ENCODE assay signal across 10 cellular contexts in genomic region chr4:5956285-5957021, GRCh38.
A peak's percentile ranks its signal among the peaks of the same experiment; 100 is the strongest.
DNase-seq lines count a peak whose midpoint lies in the region; ATAC-seq and TF ChIP-seq lines count a peak whose summit lies in the region.
"Had no signal": no experiment of that assay in that cellular context is flagged by ENCODE, and none has a peak within 500 bp of the region (broad histone marks: within the 10 kb centered on the region; RNA-seq: fewer than 3 reads in every experiment).

No MANE protein-coding gene starts in this region.

- peak; percentile 38 for DNase-seq in DMS 273 treated with DMSO at 0.1 percent for 48 hours (lab: John Stamatoyannopoulos, UW)
- peak; percentile 93 for DNase-seq in NCI-H1092 treated with DMSO at 0.1 percent for 48 hours (lab: John Stamatoyannopoulos, UW)
- DNase-seq in NT2/D1 (ENCODE audit: low read depth, low spot score) = peak; percentile 87
- peak; percentile 68 to 77 (median 71) for DNase-seq in right lobe of liver
- no peak for DNase-seq in activated CD8-positive, alpha-beta memory T cell treated with anti-CD3 and anti-CD28 coated beads, Interleukin-2, amount 50 U/mL, for 4 hours
- DNase-seq in middle frontal gyrus (ENCODE audit: extremely low spot score, low spot score) = no peak
- DNase-seq: foreskin melanocyte had no signal

- no peaks in the 10 kb centered on the region for H3K9me3 ChIP-seq in NT2/D1 (ENCODE audit: insufficient read depth, low read length)
- H3K9me3 ChIP-seq in right lobe of liver = no peaks in the 10 kb centered on the region

- TF ChIP-seq POLR2A in right lobe of liver (IDR thresholded peaks at IDR 0.05) = no peak

- 19% methylated on average over 5 of the region's 16 CpGs for WGBS in right lobe of liver (ENCODE audit: insufficient coverage, low coverage, low lambda C conversion rate, missing lambda C conversion rate)

- peaks cover 42% of the 10 kb centered on the region for H3K4me1 ChIP-seq in NT2/D1 (ENCODE audit: insufficient read depth, insufficient read length)
- no peaks in the 10 kb centered on the region for H3K4me1 ChIP-seq in right lobe of liver

- H3K27me3 ChIP-seq in NT2/D1 (ENCODE audit: insufficient read depth, insufficient read length) (peaks cover 29% of the 10 kb centered on the region), right lobe of liver (no peaks in the 10 kb centered on the region)

- H3K9ac ChIP-seq in NT2/D1 (ENCODE audit: insufficient read length, low read depth) = peak overlapping the region; percentile 15

- peak; percentile 68 to 89 (median 77) for ATAC-seq in right lobe of liver
- ATAC-seq in HG03039 (IDR thresholded peaks at IDR 0.05; ENCODE audit: unreplicated experiment) = no peak
- no peak for ATAC-seq in GM18519 (IDR thresholded peaks at IDR 0.05; ENCODE audit: low FRiP score, unreplicated experiment)

- intact Hi-C loops in right lobe of liver (cut with DNase I) = no loop called here

- TF ChIP-seq CTCF in right lobe of liver (IDR thresholded peaks at IDR 0.05) = no peak

- no peak overlapping the region for H3K27ac ChIP-seq in right lobe of liver
- H3K27ac ChIP-seq: C4-2B had no signal

- H3K4me3 ChIP-seq in NT2/D1 (ENCODE audit: insufficient read length, low read depth) (no peak overlapping the region), right lobe of liver (no peak overlapping the region)

- H3K36me3 ChIP-seq in NT2/D1 (ENCODE audit: insufficient read depth, insufficient read length, low read length) (no peaks in the 10 kb centered on the region), right lobe of liver (no peaks in the 10 kb centered on the region)

Comparison
In these comparisons a context has a peak if more than half of its experiments do, and no peak if none do; other contexts are left out.
1. DNase-seq: peak in DMS 273 treated with DMSO at 0.1 percent for 48 hours (single experiment), NCI-H1092 treated with DMSO at 0.1 percent for 48 hours (single experiment), NT2/D1 (single experiment) and right lobe of liver (3 of 3); none in activated CD8-positive, alpha-beta memory T cell treated with anti-CD3 and anti-CD28 coated beads, Interleukin-2, amount 50 U/mL, for 4 hours (single experiment) and middle frontal gyrus (single experiment).
2. ATAC-seq: peak in right lobe of liver (4 of 4); none in HG03039 (single experiment) and GM18519 (single experiment).